In genomic region chr10:48740023-48740707, GRCh38 we compare ENCODE assay signal across 21 cellular contexts. TPM values are rescaled to one million over a fixed set of nuclear protein-coding genes. Genes with fewer than 3 reads are reported as not detected.
DNase-seq lines count a peak whose midpoint lies in the region; ATAC-seq and TF ChIP-seq lines count a peak whose summit lies in the region.
"Had no signal": no experiment of that assay in that cellular context is flagged by ENCODE, and none has a peak within 500 bp of the region (broad histone marks: within the 10 kb centered on the region; RNA-seq: fewer than 3 reads in every experiment).

No MANE protein-coding gene starts in this region.

- CTCF ChIA-PET in activated CD8-positive, alpha-beta T cell treated with anti-CD3 and anti-CD28 coated beads, Interleukin-2, amount 10 ng/mL, durations not matched to agents 7 days and 5 days (lab: Charles Lee): no interaction called here
- CTCF ChIA-PET in activated CD8-positive, alpha-beta T cell treated with anti-CD3 and anti-CD28 coated beads for 36 hours (lab: Charles Lee): no interaction called here

- H3K4me3 Mint-ChIP-seq in activated CD8-positive, alpha-beta T cell treated with anti-CD3 and anti-CD28 coated beads, Interleukin-2, amount 10 ng/mL, durations not matched to agents 7 days and 5 days: no peak overlapping the region
- H3K4me3 Mint-ChIP-seq in activated CD8-positive, alpha-beta T cell treated with anti-CD3 and anti-CD28 coated beads for 36 hours: no peak overlapping the region
- no peak overlapping the region for H3K4me3 Mint-ChIP-seq in stimulated activated naive B cell treated with anti-CD40 and anti-IgM and Interleukin-4, amounts not matched to agents 10 μg/mL and 1 μg/mL and 100 μg/mL, for 72 hours

- H3K27ac Mint-ChIP-seq in activated CD8-positive, alpha-beta T cell treated with anti-CD3 and anti-CD28 coated beads, Interleukin-2, amount 10 ng/mL, durations not matched to agents 7 days and 5 days: no peak overlapping the region
- H3K27ac Mint-ChIP-seq in activated CD8-positive, alpha-beta T cell treated with anti-CD3 and anti-CD28 coated beads for 36 hours: no peak overlapping the region
- peak overlapping the region; percentile 76 for H3K27ac Mint-ChIP-seq in stimulated activated naive B cell treated with anti-CD40 and anti-IgM and Interleukin-4, amounts not matched to agents 10 μg/mL and 1 μg/mL and 100 μg/mL, for 72 hours

- H3K27me3 ChIP-seq in psoas muscle (ENCODE audit: insufficient read depth in 3 of 3, low read length in 2 of 3): peaks cover 0 to 5% (median 0%) of the 10 kb centered on the region in 3 donors

- no peak for TF ChIP-seq CTCF in activated CD8-positive, alpha-beta T cell treated with anti-CD3 and anti-CD28 coated beads for 36 hours (IDR thresholded peaks at IDR 0.05)
- TF ChIP-seq CTCF in psoas muscle (IDR thresholded peaks at IDR 0.05): no peak
- TF ChIP-seq CTCF in GM20000 (IDR thresholded peaks at IDR 0.05; ENCODE audit: extremely low read depth, missing control alignments): no peak

- POLR2A ChIA-PET in activated CD8-positive, alpha-beta T cell treated with anti-CD3 and anti-CD28 coated beads, Interleukin-2, amount 10 ng/mL, durations not matched to agents 7 days and 5 days (lab: Charles Lee): no interaction called here
- POLR2A ChIA-PET in activated CD8-positive, alpha-beta T cell treated with anti-CD3 and anti-CD28 coated beads for 36 hours (lab: Charles Lee): no interaction called here

- H3K9me3 Mint-ChIP-seq in activated CD8-positive, alpha-beta T cell treated with anti-CD3 and anti-CD28 coated beads, Interleukin-2, amount 10 ng/mL, durations not matched to agents 7 days and 5 days (ENCODE audit: insufficient read depth): no peaks in the 10 kb centered on the region
- no peaks in the 10 kb centered on the region for H3K9me3 Mint-ChIP-seq in activated CD8-positive, alpha-beta T cell treated with anti-CD3 and anti-CD28 coated beads for 36 hours
- no peaks in the 10 kb centered on the region for H3K9me3 Mint-ChIP-seq in stimulated activated naive B cell treated with anti-CD40 and anti-IgM and Interleukin-4, amounts not matched to agents 10 μg/mL and 1 μg/mL and 100 μg/mL, for 72 hours

- no peaks in the 10 kb centered on the region for H3K4me1 Mint-ChIP-seq in activated CD8-positive, alpha-beta T cell treated with anti-CD3 and anti-CD28 coated beads, Interleukin-2, amount 10 ng/mL, durations not matched to agents 7 days and 5 days (ENCODE audit: low read depth)
- no peaks in the 10 kb centered on the region for H3K4me1 Mint-ChIP-seq in activated CD8-positive, alpha-beta T cell treated with anti-CD3 and anti-CD28 coated beads for 36 hours (ENCODE audit: low read depth)
- peaks cover 34 to 91% of the 10 kb centered on the region in 2 donors for H3K4me1 Mint-ChIP-seq in stimulated activated naive B cell treated with anti-CD40 and anti-IgM and Interleukin-4, amounts not matched to agents 10 μg/mL and 1 μg/mL and 100 μg/mL, for 72 hours

- no peak for ATAC-seq in activated CD8-positive, alpha-beta T cell treated with anti-CD3 and anti-CD28 coated beads, Interleukin-2, amount 10 ng/mL, durations not matched to agents 7 days and 5 days
- ATAC-seq in activated CD8-positive, alpha-beta T cell treated with anti-CD3 and anti-CD28 coated beads for 36 hours: no peak
- ATAC-seq in stimulated activated naive B cell treated with anti-CD40 and anti-IgM and Interleukin-4, amounts not matched to agents 10 μg/mL and 1 μg/mL and 100 μg/mL, for 72 hours (replicated peaks): no peak
- no peak for ATAC-seq in psoas muscle
- ATAC-seq: HCT116 had no signal

- H3K9me3 ChIP-seq in psoas muscle: no peaks in the 10 kb centered on the region
- H3K9me3 ChIP-seq: SK-N-SH had no signal

- DNase-seq in activated CD8-positive, alpha-beta T cell treated with anti-CD3 and anti-CD28 coated beads, Interleukin-2, amount 10 ng/mL, durations not matched to agents 7 days and 5 days: peak; percentile 8
- no peak for DNase-seq in activated CD8-positive, alpha-beta T cell treated with anti-CD3 and anti-CD28 coated beads for 36 hours
- DNase-seq in SK-N-DZ (ENCODE audit: low spot score) (peak; percentile 73), left kidney (ENCODE audit: low read depth, low spot score) (peak; percentile 32), amygdala (lab: John Stamatoyannopoulos, UW) (no peak), psoas muscle (no peak), GM20000 (ENCODE audit: low spot score) (no peak)
- no peak for DNase-seq in stimulated activated naive B cell treated with anti-CD40 and anti-IgM and Interleukin-4, amounts not matched to agents 10 μg/mL and 1 μg/mL and 100 μg/mL, for 72 hours
- DNase-seq: ACHN, DND-41, GM23248, NCI-H187 treated with DMSO at 0.1 percent for 48 hours, NCI-H2171 treated with DMSO at 0.1 percent for 48 hours, NCI-H82, OCI-M1, Right ventricle myocardium superior, SK-N-SH had no signal

- no peaks in the 10 kb centered on the region for H3K36me3 ChIP-seq in psoas muscle (ENCODE audit: insufficient read depth in 1 of 2, low read depth in 1 of 2)

- no peaks in the 10 kb centered on the region for H3K36me3 Mint-ChIP-seq in activated CD8-positive, alpha-beta T cell treated with anti-CD3 and anti-CD28 coated beads, Interleukin-2, amount 10 ng/mL, durations not matched to agents 7 days and 5 days (ENCODE audit: low read depth)
- H3K36me3 Mint-ChIP-seq in activated CD8-positive, alpha-beta T cell treated with anti-CD3 and anti-CD28 coated beads for 36 hours (ENCODE audit: low read depth): no peaks in the 10 kb centered on the region
- H3K36me3 Mint-ChIP-seq in stimulated activated naive B cell treated with anti-CD40 and anti-IgM and Interleukin-4, amounts not matched to agents 10 μg/mL and 1 μg/mL and 100 μg/mL, for 72 hours: peaks cover 65 to 87% of the 10 kb centered on the region in 2 donors

- no peak overlapping the region for H3K27ac ChIP-seq in psoas muscle
- H3K27ac ChIP-seq: C4-2B, GM23248 had no signal

- peaks cover 6% of the 10 kb centered on the region for H3K27me3 Mint-ChIP-seq in activated CD8-positive, alpha-beta T cell treated with anti-CD3 and anti-CD28 coated beads, Interleukin-2, amount 10 ng/mL, durations not matched to agents 7 days and 5 days (ENCODE audit: low read depth)
- H3K27me3 Mint-ChIP-seq in activated CD8-positive, alpha-beta T cell treated with anti-CD3 and anti-CD28 coated beads for 36 hours: peaks cover 1% of the 10 kb centered on the region
- H3K27me3 Mint-ChIP-seq in stimulated activated naive B cell treated with anti-CD40 and anti-IgM and Interleukin-4, amounts not matched to agents 10 μg/mL and 1 μg/mL and 100 μg/mL, for 72 hours: no peaks in the 10 kb centered on the region

- 61 to 70% (median 61%) methylated on average over 11 of the region's 11 CpGs for WGBS in psoas muscle, 3 donors

- no peaks in the 10 kb centered on the region for H3K4me1 ChIP-seq in psoas muscle

- H3K4me3 ChIP-seq in psoas muscle: no peak overlapping the region
- H3K4me3 ChIP-seq: GM23248 had no signal

- intact Hi-C loops in activated CD8-positive, alpha-beta T cell treated with anti-CD3 and anti-CD28 coated beads for 36 hours (cut with micrococcal nuclease): no loop called here
- intact Hi-C loops in psoas muscle (cut with DNase I): no loop called here

RNA-seq across cellular contexts. Expression of gene WDFY4, which starts 55.5 kb away (rescaled TPM):
- under 1 TPM; 0.16 to 0.37 TPM for total RNA-seq in activated CD8-positive, alpha-beta T cell treated with anti-CD3 and anti-CD28 coated beads, Interleukin-2, amount 10 ng/mL, durations not matched to agents 7 days and 5 days
- total RNA-seq in activated CD8-positive, alpha-beta T cell treated with anti-CD3 and anti-CD28 coated beads for 36 hours: 1 to 10 TPM in 1 of 2 experiments, under 1 TPM in 1; 0.90 to 1.1 TPM
- polyA plus RNA-seq in SK-N-DZ (2014; cell fraction: cytosol; rRNA removed): 0.59 and 2.1 TPM in 2 replicates
- polyA plus RNA-seq in SK-N-DZ (2014; cell fraction: nucleus; rRNA removed): 1.3 and 3.4 TPM in 2 replicates
- 1 to 10 TPM in 2 of 4 donors, under 1 TPM in 2; 0.69 to 1.3 (median 1.1) TPM for total RNA-seq in psoas muscle
- under 1 TPM; 0.23 to 0.52 (median 0.27) TPM for polyA plus RNA-seq in psoas muscle
- total RNA-seq: G401, GM23248, NCI-H460 had no signal
- polyA plus RNA-seq: GM23248, SK-N-SH had no signal

Comparison
In these comparisons a context has a peak if more than half of its experiments do, and no peak if none do; other contexts are left out.
1. DNase-seq: peak in activated CD8-positive, alpha-beta T cell treated with anti-CD3 and anti-CD28 coated beads, Interleukin-2, amount 10 ng/mL, durations not matched to agents 7 days and 5 days (single experiment), SK-N-DZ (single experiment) and left kidney (single experiment); none in activated CD8-positive, alpha-beta T cell treated with anti-CD3 and anti-CD28 coated beads for 36 hours (single experiment), stimulated activated naive B cell treated with anti-CD40 and anti-IgM and Interleukin-4, amounts not matched to agents 10 μg/mL and 1 μg/mL and 100 μg/mL, for 72 hours (single experiment), amygdala (0 of 56), psoas muscle (0 of 2) and GM20000 (single experiment).